ENCODE assay signal across 28 cellular contexts in genomic region chr2:136257893-136258292, GRCh38.
"Had no signal": no experiment of that assay in that cellular context is flagged by ENCODE, and none has a peak within 500 bp of the region (broad histone marks: within the 10 kb centered on the region; RNA-seq: fewer than 3 reads in every experiment).

No MANE protein-coding gene starts in this region.

- H3K9me3 Mint-ChIP-seq: activated CD4-positive, alpha-beta memory T cell treated with anti-CD3 and anti-CD28 coated beads, Interleukin-2, amount 10 ng/mL, durations not matched to agents 7 days and 5 days; activated naive CD4-positive, alpha-beta T cell treated with anti-CD3 and anti-CD28 coated beads, Interleukin-2, amount 10 ng/mL, durations not matched to agents 7 days and 5 days had no signal

- H3K4me3 Mint-ChIP-seq: activated CD4-positive, alpha-beta memory T cell treated with anti-CD3 and anti-CD28 coated beads, Interleukin-2, amount 10 ng/mL, durations not matched to agents 7 days and 5 days; activated CD4-positive, alpha-beta T cell treated with anti-CD3 and anti-CD28 coated beads, Interleukin-2, amount 10 ng/mL, durations not matched to agents 7 days and 5 days; activated naive CD4-positive, alpha-beta T cell treated with anti-CD3 and anti-CD28 coated beads, Interleukin-2, amount 10 ng/mL, durations not matched to agents 7 days and 5 days; activated naive CD8-positive, alpha-beta T cell treated with anti-CD3 and anti-CD28 coated beads, Interleukin-2, amount 10 ng/mL, durations not matched to agents 7 days and 5 days; activated T-cell treated with anti-CD3 and anti-CD28 coated beads, Interleukin-2, amount 50 U/mL, for 24 hours; endodermal cell; nephron progenitor cell had no signal

- H3K27ac ChIP-seq: ascending aorta, gastrocnemius medialis, left ventricle myocardium inferior, ovary, prostate gland, sigmoid colon, suprapubic skin, tibial artery, upper lobe of right lung, WERI-Rb-1 had no signal

- H3K4me1 Mint-ChIP-seq: activated CD4-positive, alpha-beta memory T cell treated with anti-CD3 and anti-CD28 coated beads, Interleukin-2, amount 10 ng/mL, durations not matched to agents 7 days and 5 days; activated naive CD4-positive, alpha-beta T cell treated with anti-CD3 and anti-CD28 coated beads, Interleukin-2, amount 10 ng/mL, durations not matched to agents 7 days and 5 days had no signal

- H3K36me3 Mint-ChIP-seq: activated naive CD4-positive, alpha-beta T cell treated with anti-CD3 and anti-CD28 coated beads, Interleukin-2, amount 10 ng/mL, durations not matched to agents 7 days and 5 days had no signal

- ATAC-seq: gastrocnemius medialis, mucosa of descending colon, upper lobe of right lung had no signal

- H3K27me3 Mint-ChIP-seq: activated naive CD8-positive, alpha-beta T cell treated with anti-CD3 and anti-CD28 coated beads, Interleukin-2, amount 10 ng/mL, durations not matched to agents 7 days and 5 days; activated T-cell treated with anti-CD3 and anti-CD28 coated beads, Interleukin-2, amount 50 U/mL, for 24 hours had no signal

- H3K27ac Mint-ChIP-seq: activated CD4-positive, alpha-beta memory T cell treated with anti-CD3 and anti-CD28 coated beads, Interleukin-2, amount 10 ng/mL, durations not matched to agents 7 days and 5 days; activated CD4-positive, alpha-beta T cell treated with anti-CD3 and anti-CD28 coated beads, Interleukin-2, amount 10 ng/mL, durations not matched to agents 7 days and 5 days; activated naive CD4-positive, alpha-beta T cell treated with anti-CD3 and anti-CD28 coated beads, Interleukin-2, amount 10 ng/mL, durations not matched to agents 7 days and 5 days; activated naive CD8-positive, alpha-beta T cell treated with anti-CD3 and anti-CD28 coated beads, Interleukin-2, amount 10 ng/mL, durations not matched to agents 7 days and 5 days; activated T-cell treated with anti-CD3 and anti-CD28 coated beads, Interleukin-2, amount 50 U/mL, for 24 hours; endodermal cell; nephron progenitor cell had no signal

- DNase-seq: activated CD4-positive, alpha-beta memory T cell treated with anti-CD3 and anti-CD28 coated beads, Interleukin-2, amount 10 ng/mL, durations not matched to agents 7 days and 5 days; activated CD4-positive, alpha-beta T cell treated with anti-CD3 and anti-CD28 coated beads, Interleukin-2, amount 10 ng/mL, durations not matched to agents 7 days and 5 days; activated CD4-positive, CD25-positive, alpha-beta regulatory T cell treated with anti-CD3 and anti-CD28 coated beads, Interleukin-2, amount 50 U/mL, for 72 hours; activated CD8-positive, alpha-beta memory T cell treated with anti-CD3 and anti-CD28 coated beads, Interleukin-2, amount 50 U/mL, for 48 hours; activated gamma-delta T cell; activated naive CD4-positive, alpha-beta T cell treated with anti-CD3 and anti-CD28 coated beads, Interleukin-2, amount 10 ng/mL, durations not matched to agents 7 days and 5 days; activated naive CD8-positive, alpha-beta T cell treated with anti-CD3 and anti-CD28 coated beads, Interleukin-2, amount 10 ng/mL, durations not matched to agents 7 days and 5 days; activated T-cell treated with anti-CD3 and anti-CD28 coated beads, Interleukin-2, amount 50 U/mL, for 24 hours; central memory CD4-positive, alpha-beta T cell; endodermal cell; gastrocnemius medialis; glutamatergic neuron; islet precursor cell; left ventricle myocardium inferior; mucosa of descending colon; nephron progenitor cell; ovary; sigmoid colon; stimulated activated CD4-positive, alpha-beta T cell treated with anti-CD3 and anti-CD28 coated beads, Interleukin-1b, Interleukin-23, amount 100 ng/mL, for 48 hours; stimulated activated CD4-positive, alpha-beta T cell treated with anti-CD3 and anti-CD28 coated beads, Interleukin-4, amount 100 ng/mL, for 4 hours; stimulated activated CD8-positive, alpha-beta memory T cell treated with anti-CD3 and anti-CD28 coated beads, Interleukin-4, amount 100 ng/mL, for 48 hours; stimulated activated naive CD4-positive, alpha-beta T cell; tibial artery; upper lobe of right lung; WERI-Rb-1 had no signal
